17 cellular contexts compared by ENCODE assay signal in the genomic region with DNA sequence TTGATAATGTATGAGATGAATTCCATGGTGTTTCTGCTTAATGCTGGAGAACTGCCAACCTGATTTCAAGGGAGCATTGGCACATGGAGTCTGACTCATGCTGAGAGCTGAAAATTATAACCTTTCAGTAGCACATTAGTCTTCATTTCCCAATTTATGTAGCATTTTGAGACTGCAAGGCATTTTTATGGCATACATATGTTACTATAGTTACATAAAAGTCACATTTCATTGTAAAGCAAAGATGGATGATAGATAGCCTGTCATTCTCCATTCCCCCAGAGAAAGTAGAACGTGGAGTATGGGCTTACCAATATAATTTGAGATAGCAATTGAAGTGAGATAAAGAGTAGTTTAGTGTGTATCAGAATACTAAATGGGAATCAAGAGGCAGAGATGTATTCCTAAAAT.
DNase-seq lines count a peak whose midpoint lies in the region; ATAC-seq and TF ChIP-seq lines count a peak whose summit lies in the region.
"Had no signal": no experiment of that assay in that cellular context is flagged by ENCODE, and none has a peak within 500 bp of the region (broad histone marks: within the 10 kb centered on the region; RNA-seq: fewer than 3 reads in every experiment).

No MANE protein-coding gene starts in this region.

- peaks cover 30% of the 10 kb centered on the region for H3K4me1 Mint-ChIP-seq in brain
- H3K4me1 Mint-ChIP-seq: natural killer cell had no signal

- ATAC-seq in HG03378 (IDR thresholded peaks at IDR 0.05; ENCODE audit: unreplicated experiment) = no peak
- ATAC-seq: activated T-cell treated with anti-CD3 and anti-CD28 coated beads, Interleukin-2, amount 50 U/mL, for 4 hours; GM12878; left ventricle myocardium superior; natural killer cell had no signal

- DNase-seq in EL (peak; percentile 4), NCI-H2081 (lab: John Stamatoyannopoulos, UW) (peak; percentile 50 to 76), kidney glomerular epithelial cell (lab: John Stamatoyannopoulos, UW) (peak; percentile 11), erythroblast (lab: John Stamatoyannopoulos, UW) (no peak), T-helper 2 cell (no peak), activated gamma-delta T cell (lab: John Stamatoyannopoulos, UW) (no peak)
- DNase-seq: activated CD4-positive, CD25-positive, alpha-beta regulatory T cell treated with anti-CD3 and anti-CD28 coated beads, Interleukin-2, amount 50 U/mL, for 72 hours; activated T-cell treated with anti-CD3 and anti-CD28 coated beads, Interleukin-2, amount 50 U/mL, for 4 hours; anterior cingulate cortex; effector CD8-positive, alpha-beta T cell; left ventricle myocardium superior; natural killer cell; NCI-H2029 treated with DMSO at 0.1 percent for 48 hours; stimulated activated naive CD4-positive, alpha-beta T cell treated with Interleukin-2 at 50 U/mL for 16 hours had no signal

- H3K4me3 Mint-ChIP-seq in brain = no peak overlapping the region
- H3K4me3 Mint-ChIP-seq: activated T-cell treated with anti-CD3 and anti-CD28 coated beads, Interleukin-2, amount 50 U/mL, for 4 hours; natural killer cell had no signal

- H3K27me3 Mint-ChIP-seq in brain = no peaks in the 10 kb centered on the region

- no peak for TF ChIP-seq POLR2A in erythroblast (IDR thresholded peaks at IDR 0.05; ENCODE audit: low read length)

- H3K36me3 Mint-ChIP-seq in brain = no peaks in the 10 kb centered on the region
- H3K36me3 Mint-ChIP-seq: natural killer cell had no signal

- peak overlapping the region in 4 of 5 experiments; percentile 10 to 83 (median 64) for H3K27ac Mint-ChIP-seq in brain
- H3K27ac Mint-ChIP-seq: natural killer cell had no signal

- peaks cover 0 to 7% (median 2%) of the 10 kb centered on the region in 5 experiments for H3K9me3 Mint-ChIP-seq in brain
- H3K9me3 Mint-ChIP-seq: activated T-cell treated with anti-CD3 and anti-CD28 coated beads, Interleukin-2, amount 50 U/mL, for 4 hours; natural killer cell had no signal

- no peak for TF ChIP-seq CTCF in brain (conservative IDR thresholded peaks at IDR 0.05)

Comparison
In these comparisons a context has a peak if more than half of its experiments do, and no peak if none do; other contexts are left out.
1. DNase-seq: peak in EL (single experiment), NCI-H2081 (2 of 2) and kidney glomerular epithelial cell (single experiment); none in erythroblast (0 of 2), T-helper 2 cell (0 of 5) and activated gamma-delta T cell (single experiment).